In the genomic region with DNA sequence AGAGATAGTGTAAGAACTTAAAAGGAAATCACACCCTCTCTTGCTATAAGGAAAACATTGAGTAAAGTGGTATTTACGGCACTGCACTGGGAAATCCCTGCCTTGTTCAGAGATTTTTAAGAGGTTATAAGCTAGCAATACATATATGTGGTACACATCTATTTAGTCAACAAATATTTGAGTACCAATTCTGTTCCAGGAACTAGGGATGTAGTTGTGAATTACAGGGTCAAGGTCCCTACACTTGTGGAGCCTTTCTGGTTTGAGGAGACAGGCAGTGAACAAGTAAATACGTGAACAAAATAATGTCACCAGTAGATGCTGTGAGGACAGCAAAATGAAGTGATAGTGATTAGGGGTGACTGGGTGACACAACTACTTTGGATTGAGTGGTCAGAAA, we compare ENCODE assay signal across 16 cellular contexts. TPM values are rescaled to one million over a fixed set of nuclear protein-coding genes. Genes with fewer than 3 reads are reported as not detected.
A peak's percentile ranks its signal among the peaks of the same experiment; 100 is the strongest.
DNase-seq lines count a peak whose midpoint lies in the region; TF ChIP-seq lines count a peak whose summit lies in the region.
"Had no signal": no experiment of that assay in that cellular context is flagged by ENCODE, and none has a peak within 500 bp of the region (broad histone marks: within the 10 kb centered on the region; RNA-seq: fewer than 3 reads in every experiment).

No MANE protein-coding gene starts in this region.

- no peaks in the 10 kb centered on the region for H3K9me3 Mint-ChIP-seq in activated CD4-positive, alpha-beta T cell treated with anti-CD3 and anti-CD28 coated beads, Interleukin-2, amount 10 ng/mL, durations not matched to agents 24 days and 14 days
- no peaks in the 10 kb centered on the region for H3K9me3 Mint-ChIP-seq in endodermal cell

- no peak overlapping the region for H2BK5ac ChIP-seq in mesenchymal stem cell (ENCODE audit: low read depth, low read length, poor library complexity, severe bottlenecking)

- H2AFZ ChIP-seq in OCI-LY1 (ENCODE audit: low read length) (no peak overlapping the region), osteoblast (ENCODE audit: low read length) (no peak overlapping the region), mesenchymal stem cell (ENCODE audit: low read depth, low read length) (no peak overlapping the region)

- no peak overlapping the region for H2BK12ac ChIP-seq in mesenchymal stem cell (ENCODE audit: low read length in 2 of 2)

- H3K79me1 ChIP-seq in mesenchymal stem cell (replicated peaks; ENCODE audit: low read length, poor library complexity, severe bottlenecking) = peaks cover 27% of the 10 kb centered on the region

- peaks cover 3% of the 10 kb centered on the region for H3K27me3 Mint-ChIP-seq in activated CD4-positive, alpha-beta T cell treated with anti-CD3 and anti-CD28 coated beads, Interleukin-2, amount 10 ng/mL, durations not matched to agents 24 days and 14 days
- H3K27me3 Mint-ChIP-seq in endodermal cell (ENCODE audit: insufficient read depth) = no peaks in the 10 kb centered on the region

- H3K4me1 Mint-ChIP-seq in activated CD4-positive, alpha-beta T cell treated with anti-CD3 and anti-CD28 coated beads, Interleukin-2, amount 10 ng/mL, durations not matched to agents 24 days and 14 days = peaks cover 39% of the 10 kb centered on the region
- peaks cover 22% of the 10 kb centered on the region for H3K4me1 Mint-ChIP-seq in endodermal cell

- H3K4me3 ChIP-seq in OCI-LY1 (ENCODE audit: low read depth, low read length, poor library complexity, severe bottlenecking) (peak overlapping the region; percentile 80), endodermal cell (ENCODE audit: low read length) (peak overlapping the region; percentile 93), osteoblast (ENCODE audit: insufficient read depth, low read length) (no peak overlapping the region), mesenchymal stem cell (ENCODE audit: insufficient read depth in 1 of 2, low read depth in 1 of 2, low read length in 2 of 2) (no peak overlapping the region)

- H3K9me3 ChIP-seq in OCI-LY1 (ENCODE audit: low read length) (no peaks in the 10 kb centered on the region), endodermal cell (ENCODE audit: control insufficient read depth, low read length) (no peaks in the 10 kb centered on the region), osteoblast (ENCODE audit: low read depth, low read length) (no peaks in the 10 kb centered on the region), mesenchymal stem cell (ENCODE audit: control insufficient read depth, low read length) (no peaks in the 10 kb centered on the region)
- H3K9me3 ChIP-seq: sigmoid colon, upper lobe of right lung had no signal

- H3K9ac ChIP-seq in OCI-LY1 (ENCODE audit: low read length) (peak overlapping the region; percentile 83; the same call in 1 of the 2 replicates), endodermal cell (ENCODE audit: extremely low read depth, low read length, poor library complexity, severe bottlenecking) (no peak overlapping the region), mesenchymal stem cell (ENCODE audit: low read length) (no peak overlapping the region)

- no peak overlapping the region for H2AK5ac ChIP-seq in mesenchymal stem cell (ENCODE audit: low read length, severe bottlenecking)

- H3K9me2 ChIP-seq in OCI-LY1 (ENCODE audit: low read depth, low read length) = no peaks in the 10 kb centered on the region

- no peaks in the 10 kb centered on the region for H3F3A ChIP-seq in OCI-LY1 (ENCODE audit: insufficient read depth, low read length)

- H3K4me2 ChIP-seq in OCI-LY1 (ENCODE audit: low read length) (peak overlapping the region; percentile 90), osteoblast (ENCODE audit: insufficient read depth, low read length) (peak overlapping the region; percentile 92), mesenchymal stem cell (ENCODE audit: low read length, poor library complexity, severe bottlenecking) (no peak overlapping the region)

- H2BK120ac ChIP-seq in mesenchymal stem cell (ENCODE audit: low read depth, low read length) = no peak overlapping the region

- 88 to 94% methylated on average over 2 of the region's 2 CpGs for WGBS in endodermal cell (ENCODE audit: insufficient coverage in 1 of 2, insufficient read length in 1 of 2), 2 experiments
- over 99% methylated on average over 2 of the region's 2 CpGs for WGBS in mesenchymal stem cell

- TF ChIP-seq CTCF in OCI-LY1 (IDR thresholded peaks at IDR 0.05; ENCODE audit: low read length) (no peak), endodermal cell (conservative IDR thresholded peaks at IDR 0.05) (no peak), osteoblast (IDR thresholded peaks at IDR 0.05; ENCODE audit: extremely low read depth, low read depth, low read length) (no peak)

- no peaks in the 10 kb centered on the region for H3K36me3 ChIP-seq in OCI-LY1 (ENCODE audit: insufficient read depth, low read length)
- H3K36me3 ChIP-seq in endodermal cell (ENCODE audit: control insufficient read depth, insufficient read depth, low read length) = no peaks in the 10 kb centered on the region
- no peaks in the 10 kb centered on the region for H3K36me3 ChIP-seq in osteoblast (ENCODE audit: insufficient read depth, low read length)
- H3K36me3 ChIP-seq in mesenchymal stem cell (ENCODE audit: control insufficient read depth in 1 of 2, insufficient read depth in 2 of 2, low read depth in 1 of 2, low read length in 2 of 2) = peaks cover 5 to 13% of the 10 kb centered on the region in 2 experiments
- H3K36me3 ChIP-seq: sigmoid colon had no signal

- no peak overlapping the region for H4K91ac ChIP-seq in mesenchymal stem cell (ENCODE audit: low read length)

- intact Hi-C loops in activated CD4-positive, alpha-beta T cell treated with anti-CD3 and anti-CD28 coated beads, Interleukin-2, amount 10 ng/mL, durations not matched to agents 24 days and 14 days (cut with micrococcal nuclease) = no loop called here

- peaks cover 22% of the 10 kb centered on the region for H3K36me3 Mint-ChIP-seq in activated CD4-positive, alpha-beta T cell treated with anti-CD3 and anti-CD28 coated beads, Interleukin-2, amount 10 ng/mL, durations not matched to agents 24 days and 14 days (ENCODE audit: low read depth)
- peaks cover 13% of the 10 kb centered on the region for H3K36me3 Mint-ChIP-seq in endodermal cell (ENCODE audit: low read depth)

- H4K8ac ChIP-seq in mesenchymal stem cell (ENCODE audit: low read length) = no peak overlapping the region

- H4K20me1 ChIP-seq in OCI-LY1 (ENCODE audit: insufficient read depth, low read length) = no peaks in the 10 kb centered on the region
- peaks cover 30% of the 10 kb centered on the region for H4K20me1 ChIP-seq in osteoblast (ENCODE audit: insufficient read depth, low read length)

- H3K4me1 ChIP-seq in OCI-LY1 (ENCODE audit: insufficient read depth, low read length, severe bottlenecking) (peaks cover 15% of the 10 kb centered on the region), endodermal cell (ENCODE audit: control insufficient read depth, insufficient read depth, low read length) (peaks cover 9% of the 10 kb centered on the region), osteoblast (ENCODE audit: insufficient read depth, low read length) (peaks cover 15% of the 10 kb centered on the region), mesenchymal stem cell (ENCODE audit: control insufficient read depth, insufficient read depth, low read depth, low read length) (peaks cover 13% of the 10 kb centered on the region)

- H3K23ac ChIP-seq in mesenchymal stem cell (ENCODE audit: low read length in 2 of 2) = no peak overlapping the region

- H3K27ac ChIP-seq in OCI-LY1 (ENCODE audit: low read depth, low read length, poor library complexity, severe bottlenecking) = no peak overlapping the region
- H3K27ac ChIP-seq in endodermal cell (ENCODE audit: low read depth, low read length) = no peak overlapping the region
- peak overlapping the region; percentile 98 for H3K27ac ChIP-seq in osteoblast (ENCODE audit: low read depth, low read length)
- no peak overlapping the region for H3K27ac ChIP-seq in mesenchymal stem cell (ENCODE audit: low read length, poor library complexity, severe bottlenecking)
- H3K27ac ChIP-seq: upper lobe of right lung had no signal

- no peak overlapping the region for H3K14ac ChIP-seq in mesenchymal stem cell (ENCODE audit: low read length in 2 of 2)

- H3K79me2 ChIP-seq in OCI-LY1 (ENCODE audit: insufficient read depth, low read length) = peaks cover 54% of the 10 kb centered on the region
- H3K79me2 ChIP-seq in osteoblast (ENCODE audit: insufficient read depth, low read length) = peaks cover 66% of the 10 kb centered on the region

- H3K27ac Mint-ChIP-seq in activated CD4-positive, alpha-beta T cell treated with anti-CD3 and anti-CD28 coated beads, Interleukin-2, amount 10 ng/mL, durations not matched to agents 24 days and 14 days = no peak overlapping the region
- H3K27ac Mint-ChIP-seq in endodermal cell = no peak overlapping the region

- DNase-seq in activated CD4-positive, alpha-beta T cell treated with anti-CD3 and anti-CD28 coated beads, Interleukin-2, amount 10 ng/mL, durations not matched to agents 24 days and 14 days = no peak
- DNase-seq in activated CD4-positive, alpha-beta T cell treated with anti-CD3 and anti-CD28 coated beads, Interleukin-2, amount 50 U/mL, for 4 hours = no peak
- DNase-seq in endodermal cell (no peak), osteoblast (ENCODE audit: insufficient read length, low spot score, missing footprints) (no peak), SKM-1 (lab: John Stamatoyannopoulos, UW; ENCODE audit: unreplicated experiment) (no peak), mesenchymal stem cell (no peak), SIG-M5 treated with dmso at 0.1 percent for 504 hours (lab: John Stamatoyannopoulos, UW; ENCODE audit: unreplicated experiment) (no peak)
- DNase-seq: DMS53, hippocampal formation, Kasumi-1, NCI-H2029 treated with DMSO at 0.1 percent for 48 hours, sigmoid colon, upper lobe of right lung had no signal

- no peak overlapping the region for H3K4ac ChIP-seq in mesenchymal stem cell (ENCODE audit: low read depth in 1 of 2, low read length in 2 of 2)

- H3K4me3 Mint-ChIP-seq in activated CD4-positive, alpha-beta T cell treated with anti-CD3 and anti-CD28 coated beads, Interleukin-2, amount 10 ng/mL, durations not matched to agents 24 days and 14 days = peak overlapping the region; percentile 92
- peak overlapping the region; percentile 98 for H3K4me3 Mint-ChIP-seq in endodermal cell

- H3K27me3 ChIP-seq in OCI-LY1 (ENCODE audit: insufficient read depth, low read length) (no peaks in the 10 kb centered on the region), endodermal cell (ENCODE audit: control insufficient read depth, insufficient read depth, low read length, poor library complexity, severe bottlenecking) (no peaks in the 10 kb centered on the region), osteoblast (ENCODE audit: insufficient read depth, low read length) (no peaks in the 10 kb centered on the region), mesenchymal stem cell (ENCODE audit: control insufficient read depth in 1 of 2, insufficient read depth in 1 of 2, low read length in 2 of 2) (no peaks in the 10 kb centered on the region)
- H3K27me3 ChIP-seq: sigmoid colon, upper lobe of right lung had no signal

- H2BK15ac ChIP-seq in mesenchymal stem cell (ENCODE audit: low read depth, poor library complexity, severe bottlenecking) = no peak overlapping the region

- no peak overlapping the region for H3K18ac ChIP-seq in mesenchymal stem cell (ENCODE audit: low read depth in 1 of 2, low read length in 2 of 2)

RNA-seq across cellular contexts. Expression of gene TM9SF4, which starts 1.8 kb away (rescaled TPM):
- 48.9 and 49.8 TPM in 2 replicates for total RNA-seq in activated CD4-positive, alpha-beta T cell treated with anti-CD3 and anti-CD28 coated beads, Interleukin-2, amount 10 ng/mL, durations not matched to agents 24 days and 14 days
- total RNA-seq in endodermal cell (10 to 100 TPM; 77.2 to 84.8 TPM), osteoblast (46.9 and 48.1 TPM in 2 replicates)
- polyA plus RNA-seq in endodermal cell (2013, experiment 1 of 2) = 46.0 TPM
- 44.3 TPM for polyA plus RNA-seq in endodermal cell (2013, experiment 2 of 2)
- 84.0 TPM for polyA plus RNA-seq in mesenchymal stem cell (2013, experiment 1 of 2)
- polyA plus RNA-seq in mesenchymal stem cell (2013, experiment 2 of 2) = 82.0 TPM

RNA-seq across cellular contexts. Expression of gene HCK, which starts 59.2 kb away (rescaled TPM):
- total RNA-seq in activated CD4-positive, alpha-beta T cell treated with anti-CD3 and anti-CD28 coated beads, Interleukin-2, amount 10 ng/mL, durations not matched to agents 24 days and 14 days = not detected in 2 replicates
- total RNA-seq in endodermal cell (under 1 TPM; 0.24 to 0.40 TPM), osteoblast (0.36 TPM in 1 of 2 replicates, not detected in the other)
- 0.18 TPM for polyA plus RNA-seq in endodermal cell (2013, experiment 1 of 2)
- 0.12 TPM for polyA plus RNA-seq in endodermal cell (2013, experiment 2 of 2)
- not detected for polyA plus RNA-seq in mesenchymal stem cell (2013, experiment 1 of 2)
- 0.03 TPM for polyA plus RNA-seq in mesenchymal stem cell (2013, experiment 2 of 2)
- total RNA-seq: A172; activated CD8-positive, alpha-beta memory T cell treated with anti-CD3 and anti-CD28 coated beads for 36 hours had no signal

Comparison
In these comparisons a context has a peak if more than half of its experiments do, and no peak if none do; other contexts are left out.
1. H3K4me3 ChIP-seq: peak in OCI-LY1 (single experiment) and endodermal cell (single experiment); none in osteoblast (single experiment) and mesenchymal stem cell (0 of 2).